ENCODE assay signal across 22 cellular contexts in genomic region chr5:13356226-13356625, GRCh38.
DNase-seq lines count a peak whose midpoint lies in the region; FAIRE-seq and TF ChIP-seq lines count a peak whose summit lies in the region.
"Had no signal": no experiment of that assay in that cellular context is flagged by ENCODE, and none has a peak within 500 bp of the region (broad histone marks: within the 10 kb centered on the region; RNA-seq: fewer than 3 reads in every experiment).

No MANE protein-coding gene starts in this region.

- H3K27ac ChIP-seq in astrocyte (ENCODE audit: low read depth, low read length) = no peak overlapping the region
- H3K27ac ChIP-seq: 22Rv1; A549; BLaER1 treated with 17β-estradiol and CSF1 and Interleukin-3, amounts not matched to agents 10 nM and 100 nM; C4-2B had no signal

- no peaks in the 10 kb centered on the region for H3K36me3 ChIP-seq in astrocyte (ENCODE audit: insufficient read depth, low read length)
- H3K36me3 ChIP-seq: BLaER1 treated with 17β-estradiol and CSF1 and Interleukin-3, amounts not matched to agents 10 nM and 100 nM had no signal

- H3K4me3 ChIP-seq in astrocyte (ENCODE audit: insufficient read depth, low read depth, low read length) (no peak overlapping the region), fibroblast of the aortic adventitia (ENCODE audit: low read depth, low read length) (no peak overlapping the region)
- H3K4me3 ChIP-seq: A549; BLaER1 treated with 17β-estradiol and CSF1 and Interleukin-3, amounts not matched to agents 10 nM and 100 nM had no signal

- no peak for TF ChIP-seq POLR2A in GM12891 (IDR thresholded peaks at IDR 0.05; ENCODE audit: low read depth, low read length)

- H3K9me3 Mint-ChIP-seq in astrocyte (ENCODE audit: unreplicated experiment) = no peaks in the 10 kb centered on the region

- no peaks in the 10 kb centered on the region for H3K27me3 ChIP-seq in astrocyte (ENCODE audit: insufficient read depth, low read length)
- H3K27me3 ChIP-seq: BLaER1 treated with 17β-estradiol and CSF1 and Interleukin-3, amounts not matched to agents 10 nM and 100 nM had no signal

- no peak overlapping the region for H3K27ac Mint-ChIP-seq in astrocyte (ENCODE audit: unreplicated experiment)
- H3K27ac Mint-ChIP-seq: B cell; CD4-positive, alpha-beta T cell; CD8-positive, alpha-beta T cell had no signal

- H2AFZ ChIP-seq in astrocyte (ENCODE audit: low read depth, low read length) = no peak overlapping the region

- no peaks in the 10 kb centered on the region for H3K79me2 ChIP-seq in astrocyte (ENCODE audit: insufficient read depth, low read length)

- no peak for TF ChIP-seq CTCF in astrocyte (IDR thresholded peaks at IDR 0.05; ENCODE audit: insufficient read depth, low read depth, low read length)
- no peak for TF ChIP-seq CTCF in fibroblast of the aortic adventitia (IDR thresholded peaks at IDR 0.05; ENCODE audit: insufficient read depth, low read length)

- peaks cover 14% of the 10 kb centered on the region for H3K4me1 ChIP-seq in astrocyte (ENCODE audit: insufficient read depth, low read length)
- H3K4me1 ChIP-seq: A549; BLaER1 treated with 17β-estradiol and CSF1 and Interleukin-3, amounts not matched to agents 10 nM and 100 nM; Caco-2 had no signal

- no peak overlapping the region for H3K9ac ChIP-seq in astrocyte (ENCODE audit: low read length)
- H3K9ac ChIP-seq: BLaER1 treated with 17β-estradiol and CSF1 and Interleukin-3, amounts not matched to agents 10 nM and 100 nM had no signal

- H3K36me3 Mint-ChIP-seq in astrocyte (ENCODE audit: low read depth, unreplicated experiment) = no peaks in the 10 kb centered on the region
- H3K36me3 Mint-ChIP-seq: CD8-positive, alpha-beta T cell had no signal

- H4K20me1 ChIP-seq in astrocyte (ENCODE audit: insufficient read depth, low read length) = no peaks in the 10 kb centered on the region
- H4K20me1 ChIP-seq: BLaER1 treated with 17β-estradiol and CSF1 and Interleukin-3, amounts not matched to agents 10 nM and 100 nM had no signal

- no peaks in the 10 kb centered on the region for H3K9me3 ChIP-seq in astrocyte (ENCODE audit: insufficient read depth, low read depth, low read length)
- H3K9me3 ChIP-seq: A549; BLaER1 treated with 17β-estradiol and CSF1 and Interleukin-3, amounts not matched to agents 10 nM and 100 nM; Caco-2 had no signal

- no peak overlapping the region for H3K4me2 ChIP-seq in astrocyte (ENCODE audit: low read length)
- H3K4me2 ChIP-seq: A549; BLaER1 treated with 17β-estradiol and CSF1 and Interleukin-3, amounts not matched to agents 10 nM and 100 nM had no signal

- DNase-seq in NCI-H82 (lab: John Stamatoyannopoulos, UW) (peak; percentile 14), NCI-H82 treated with DMSO at 0.1 percent for 48 hours (lab: John Stamatoyannopoulos, UW; ENCODE audit: unreplicated experiment) (no peak), astrocyte (ENCODE audit: low read depth) (peak; percentile 64), fibroblast of the aortic adventitia (ENCODE audit: low read depth) (peak; percentile 11), T1000 (lab: John Stamatoyannopoulos, UW) (no peak), GM12891 (ENCODE audit: insufficient read length, low spot score) (no peak)
- DNase-seq: AML-193; Caco-2; Calu3; CD4-positive, alpha-beta T cell; CD8-positive, alpha-beta T cell; DMS79 treated with DMSO at 0.1 percent for 48 hours; GF-D8 had no signal

- no peak for FAIRE-seq in astrocyte (lab: Jason Lieb, UNC)
- no peak for FAIRE-seq in GM12891 (lab: Jason Lieb, UNC)
- FAIRE-seq: A549, D721Med, G401.6, GM12892, GM18507 had no signal

- peaks cover 37% of the 10 kb centered on the region for H3K4me1 Mint-ChIP-seq in astrocyte (ENCODE audit: low read depth, unreplicated experiment)
- H3K4me1 Mint-ChIP-seq: B cell had no signal

- no peaks in the 10 kb centered on the region for H3K27me3 Mint-ChIP-seq in astrocyte (ENCODE audit: low read depth, unreplicated experiment)
- H3K27me3 Mint-ChIP-seq: B cell; CD4-positive, alpha-beta T cell had no signal

- H3K4me3 Mint-ChIP-seq in astrocyte (ENCODE audit: unreplicated experiment) = no peak overlapping the region
- H3K4me3 Mint-ChIP-seq: B cell; CD4-positive, alpha-beta T cell; CD8-positive, alpha-beta T cell had no signal

TF ChIP-seq in GM12891, 5 proteins besides CTCF, POLR2A, EP300 and RAD21:
- TF ChIP-seq TAF1 (IDR thresholded peaks at IDR 0.05; ENCODE audit: low read depth, low read length) (no peak), SPI1 (IDR thresholded peaks at IDR 0.05; ENCODE audit: low read depth, low read length) (no peak)
TF ChIP-seq in GM12891: peak in this region for 0.

Comparison
In these comparisons a context has a peak if more than half of its experiments do, and no peak if none do; other contexts are left out.
1. DNase-seq: peak in NCI-H82 (single experiment), astrocyte (single experiment) and fibroblast of the aortic adventitia (single experiment); none in NCI-H82 treated with DMSO at 0.1 percent for 48 hours (single experiment), T1000 (single experiment) and GM12891 (single experiment).